Comparison of ENCODE assay signal across 8 cellular contexts in genomic region chr12:50283924-50284236, GRCh38. TPM values are rescaled to one million over a fixed set of nuclear protein-coding genes. Genes with fewer than 3 reads are reported as not detected.
DNase-seq lines count a peak whose midpoint lies in the region; ATAC-seq and TF ChIP-seq lines count a peak whose summit lies in the region.

No MANE protein-coding gene starts in this region.

- no peaks in the 10 kb centered on the region for H3K36me3 ChIP-seq in HAP-1 (replicated peaks)
- no peaks in the 10 kb centered on the region for H3K36me3 ChIP-seq in left ventricle myocardium inferior
- H3K36me3 ChIP-seq in sigmoid colon: no peaks in the 10 kb centered on the region

- no peaks in the 10 kb centered on the region for H3K27me3 ChIP-seq in HAP-1 (ENCODE audit: low read depth)
- no peaks in the 10 kb centered on the region for H3K27me3 ChIP-seq in left ventricle myocardium inferior (ENCODE audit: low read depth)
- H3K27me3 ChIP-seq in sigmoid colon: no peaks in the 10 kb centered on the region

- H3K4me1 ChIP-seq in HAP-1: peaks cover 4% of the 10 kb centered on the region
- H3K4me1 ChIP-seq in left ventricle myocardium inferior: peaks cover 40% of the 10 kb centered on the region
- peaks cover 0 to 24% (median 9%) of the 10 kb centered on the region in 4 donors for H3K4me1 ChIP-seq in sigmoid colon

- peak; percentile 15 for DNase-seq in COLO668 (lab: John Stamatoyannopoulos, UW; ENCODE audit: unreplicated experiment)
- peak in 1 of 2 experiments; percentile 11 for DNase-seq in HAP-1 (ENCODE audit: low spot score in 2 of 2)
- DNase-seq in activated CD8-positive, alpha-beta T cell treated with anti-CD3 and anti-CD28 coated beads for 36 hours: peak; percentile 20
- no peak for DNase-seq in left ventricle myocardium inferior
- no peak for DNase-seq in sigmoid colon
- no peak for DNase-seq in SK-N-DZ (ENCODE audit: low spot score)
- DNase-seq in stimulated activated CD4-positive, alpha-beta T cell treated with anti-CD3 and anti-CD28 coated beads, Interleukin-4, amount 100 ng/mL, for 1 hour: no peak
- no peak for DNase-seq in HPDE6-E6E7 (ENCODE audit: extremely low spot score)

- intact Hi-C loops in activated CD8-positive, alpha-beta T cell treated with anti-CD3 and anti-CD28 coated beads for 36 hours (cut with micrococcal nuclease): loop anchor here (5.0 kb wide), 1 partner anchor 62 kb away; no protein-coding TSS in a partner anchor
- intact Hi-C loops in left ventricle myocardium inferior (cut with micrococcal nuclease) (no loop called here), sigmoid colon (cut with DNase I) (loop anchor here (1.0 to 5.0 kb wide), 2 partner anchors 62 to 118 kb away; partner anchors contain the start of gene LARP4)

- no peaks in the 10 kb centered on the region for H3K27me3 Mint-ChIP-seq in activated CD8-positive, alpha-beta T cell treated with anti-CD3 and anti-CD28 coated beads for 36 hours

- H3K36me3 Mint-ChIP-seq in activated CD8-positive, alpha-beta T cell treated with anti-CD3 and anti-CD28 coated beads for 36 hours (ENCODE audit: low read depth): no peaks in the 10 kb centered on the region

- peak overlapping the region; percentile 81 for H3K27ac Mint-ChIP-seq in activated CD8-positive, alpha-beta T cell treated with anti-CD3 and anti-CD28 coated beads for 36 hours

- H3K4me3 ChIP-seq in HAP-1: peak overlapping the region; percentile 62
- H3K4me3 ChIP-seq in left ventricle myocardium inferior: peak overlapping the region; percentile 91
- peak overlapping the region; percentile 81 to 88 (median 83) for H3K4me3 ChIP-seq in sigmoid colon

- H3K9me3 ChIP-seq in HAP-1: no peaks in the 10 kb centered on the region
- H3K9me3 ChIP-seq in left ventricle myocardium inferior (replicated peaks): no peaks in the 10 kb centered on the region
- H3K9me3 ChIP-seq in sigmoid colon: no peaks in the 10 kb centered on the region

- in situ Hi-C loops in HAP-1 (cut with MboI; ENCODE audit: low sequenced_read_pairs): no loop called here

- ATAC-seq in activated CD8-positive, alpha-beta T cell treated with anti-CD3 and anti-CD28 coated beads for 36 hours: peak; percentile 22

- peak overlapping the region; percentile 91 for H3K27ac ChIP-seq in left ventricle myocardium inferior (replicated peaks)
- H3K27ac ChIP-seq in sigmoid colon: peak overlapping the region; percentile 79 to 84 (median 82)

- H3K9me3 Mint-ChIP-seq in activated CD8-positive, alpha-beta T cell treated with anti-CD3 and anti-CD28 coated beads for 36 hours: no peaks in the 10 kb centered on the region

- TF ChIP-seq EP300 in sigmoid colon (IDR thresholded peaks at IDR 0.05): no peak

- CTCF ChIA-PET in activated CD8-positive, alpha-beta T cell treated with anti-CD3 and anti-CD28 coated beads for 36 hours (lab: Charles Lee): interaction anchor here (1.0 to 2.5 kb wide), 11 partner anchors 10 to 416 kb away, joined by 3 to 22 read pairs (median 5); partner anchors contain the start of gene COX14

- TF ChIP-seq CTCF in activated CD8-positive, alpha-beta T cell treated with anti-CD3 and anti-CD28 coated beads for 36 hours (IDR thresholded peaks at IDR 0.05): peak; percentile 25
- TF ChIP-seq CTCF in left ventricle myocardium inferior (IDR thresholded peaks at IDR 0.05; ENCODE audit: borderline replicate concordance): no peak
- TF ChIP-seq CTCF in sigmoid colon (IDR thresholded peaks at IDR 0.05): no peak

- peak overlapping the region; percentile 88 for H3K4me3 Mint-ChIP-seq in activated CD8-positive, alpha-beta T cell treated with anti-CD3 and anti-CD28 coated beads for 36 hours

- H3K4me1 Mint-ChIP-seq in activated CD8-positive, alpha-beta T cell treated with anti-CD3 and anti-CD28 coated beads for 36 hours (ENCODE audit: low read depth): peaks cover 22% of the 10 kb centered on the region

- no peak for TF ChIP-seq POLR2A in sigmoid colon (IDR thresholded peaks at IDR 0.05)

- 20 to 33% methylated on average over 6 of the region's 6 CpGs for WGBS in sigmoid colon, 2 donors

- POLR2A ChIA-PET in activated CD8-positive, alpha-beta T cell treated with anti-CD3 and anti-CD28 coated beads for 36 hours (lab: Charles Lee): interaction anchor here (0.6 to 1.8 kb wide), 5 partner anchors 17 to 1164 kb away, joined by 3 to 7 read pairs (median 4); partner anchors contain the start of gene COX14

RNA-seq across cellular contexts. Expression of gene LIMA1, which starts 0.6 kb away (rescaled TPM):
- 10 to 100 TPM; 44.2 to 45.5 TPM for total RNA-seq in activated CD8-positive, alpha-beta T cell treated with anti-CD3 and anti-CD28 coated beads for 36 hours
- total RNA-seq in left ventricle myocardium inferior (17.1 TPM), sigmoid colon (100 to 1,000 TPM in 1 of 4 donors, 10 to 100 TPM in 3; 39.7 to 111 (median 41.6) TPM)
- 100 to 1,000 TPM; 108 to 181 (median 175) TPM for polyA plus RNA-seq in sigmoid colon
- 37.8 and 40.5 TPM in 2 replicates for polyA plus RNA-seq in SK-N-DZ (2014; cell fraction: cytosol; rRNA removed)
- 19.7 and 26.9 TPM in 2 replicates for polyA plus RNA-seq in SK-N-DZ (2014; cell fraction: nucleus; rRNA removed)

Comparison
In these comparisons a context has a peak if more than half of its experiments do, and no peak if none do; other contexts are left out.
1. DNase-seq: peak in COLO668 (single experiment) and activated CD8-positive, alpha-beta T cell treated with anti-CD3 and anti-CD28 coated beads for 36 hours (single experiment); none in left ventricle myocardium inferior (single experiment), sigmoid colon (single experiment), SK-N-DZ (single experiment), stimulated activated CD4-positive, alpha-beta T cell treated with anti-CD3 and anti-CD28 coated beads, Interleukin-4, amount 100 ng/mL, for 1 hour (single experiment) and HPDE6-E6E7 (single experiment).
2. Peak in every context shown above with its lines, with median percentiles within 50 percentile points of each other: H3K4me3 ChIP-seq.